Comparison of ENCODE assay signal across 8 cellular contexts in the genomic region with DNA sequence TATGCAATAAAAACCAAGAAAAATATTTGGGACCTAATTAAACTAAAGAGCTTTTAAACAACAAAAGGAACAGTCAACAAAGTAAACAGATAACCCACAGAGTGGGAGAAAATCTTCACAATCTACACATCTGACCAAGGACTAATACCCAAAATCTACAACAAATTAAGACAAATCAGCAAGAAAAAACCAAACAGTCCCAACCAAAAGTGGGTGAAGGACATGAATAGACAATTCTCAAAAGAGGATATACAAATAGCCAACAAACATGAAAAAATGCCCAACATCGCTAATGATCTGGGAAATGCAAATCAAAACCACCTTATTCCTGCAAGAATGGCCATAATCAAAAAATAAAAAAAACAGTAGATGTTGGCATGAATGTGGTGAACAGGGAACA.
"Had no signal": no experiment of that assay in that cellular context is flagged by ENCODE, and none has a peak within 500 bp of the region (broad histone marks: within the 10 kb centered on the region; RNA-seq: fewer than 3 reads in every experiment).

No MANE protein-coding gene starts in this region.

- DNase-seq: GM23248, GOT3, H7, H9, HCEC 1CT, HFFc6 had no signal

- H2AFZ ChIP-seq: GM23248, GM23338 had no signal

- H3K4me3 ChIP-seq: GM23248, GM23338, HAP-1 had no signal

- H3K4me2 ChIP-seq: GM23338 had no signal

- H3K4me1 ChIP-seq: HAP-1 had no signal

- H3K36me3 ChIP-seq: HAP-1 had no signal

- H3K9me3 ChIP-seq: HAP-1 had no signal

- H3K9ac ChIP-seq: GM23248 had no signal

- H3K27ac ChIP-seq: GM23248 had no signal
